In the genomic region with DNA sequence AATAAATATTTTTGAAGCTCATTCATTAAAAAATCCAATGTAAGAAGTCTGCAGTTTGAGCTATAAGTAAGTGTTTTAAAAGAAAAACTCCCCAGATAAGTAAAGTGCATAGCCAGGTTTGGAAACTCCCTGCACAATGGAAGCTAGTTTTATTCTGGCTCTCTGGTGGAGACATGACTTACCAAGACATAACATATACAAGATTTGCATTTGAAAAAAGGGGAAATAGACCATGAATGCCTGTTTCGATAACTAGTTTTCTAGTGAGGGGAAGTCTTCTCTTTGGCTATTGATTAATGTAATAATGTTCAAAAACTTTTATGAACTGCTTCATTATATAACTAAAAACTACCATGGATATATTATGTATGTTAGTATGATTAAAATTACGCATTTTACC, we compare ENCODE assay signal across 13 cellular contexts.
A peak's percentile ranks its signal among the peaks of the same experiment; 100 is the strongest.
DNase-seq lines count a peak whose midpoint lies in the region; ATAC-seq and TF ChIP-seq lines count a peak whose summit lies in the region.
"Had no signal": no experiment of that assay in that cellular context is flagged by ENCODE, and none has a peak within 500 bp of the region (broad histone marks: within the 10 kb centered on the region; RNA-seq: fewer than 3 reads in every experiment).

No MANE protein-coding gene starts in this region.

- H3K9me3 ChIP-seq in SK-N-SH, result no peaks in the 10 kb centered on the region
- H3K9me3 ChIP-seq: adrenal gland, BE2C had no signal

- H3K27me3 Mint-ChIP-seq in osteocyte (ENCODE audit: unreplicated experiment), result no peaks in the 10 kb centered on the region

- no peaks in the 10 kb centered on the region for H3K27me3 ChIP-seq in SK-N-SH (ENCODE audit: insufficient read depth)
- H3K27me3 ChIP-seq: adrenal gland, BE2C, neural progenitor cell had no signal

- no peak for TF ChIP-seq RAD21 in SK-N-SH (IDR thresholded peaks at IDR 0.05; ENCODE audit: low read length)

- ATAC-seq in GM18508 (IDR thresholded peaks at IDR 0.05; ENCODE audit: insufficient read depth, unreplicated experiment), result peak; percentile 95
- ATAC-seq in GM19468 (IDR thresholded peaks at IDR 0.05; ENCODE audit: extremely low read depth, unreplicated experiment), result peak; percentile 87
- peak; percentile 88 for ATAC-seq in HG02884 (IDR thresholded peaks at IDR 0.05; ENCODE audit: unreplicated experiment)
- ATAC-seq in HG03469 (IDR thresholded peaks at IDR 0.05; ENCODE audit: unreplicated experiment), result peak; percentile 88

- H3K79me2 ChIP-seq in SK-N-SH (ENCODE audit: insufficient read depth), result no peaks in the 10 kb centered on the region

- CTCF ChIA-PET in SK-N-SH (lab: Yijun Ruan, JAX), result no interaction called here

- H3K27ac Mint-ChIP-seq in osteocyte (ENCODE audit: unreplicated experiment), result no peak overlapping the region
- H3K27ac Mint-ChIP-seq: neural progenitor cell had no signal

- no peaks in the 10 kb centered on the region for H3K36me3 Mint-ChIP-seq in osteocyte (ENCODE audit: unreplicated experiment)
- H3K36me3 Mint-ChIP-seq: neural progenitor cell had no signal

- H3K36me3 ChIP-seq in SK-N-SH (replicated peaks in 1 of 2; ENCODE audit: control insufficient read depth in 1 of 2, insufficient read depth in 2 of 2, low read length in 1 of 2), result no peaks in the 10 kb centered on the region
- H3K36me3 ChIP-seq: adrenal gland, BE2C, neural progenitor cell had no signal

- H3K4me1 Mint-ChIP-seq in osteocyte (ENCODE audit: unreplicated experiment), result no peaks in the 10 kb centered on the region

- H3K9ac ChIP-seq in SK-N-SH, result no peak overlapping the region
- H3K9ac ChIP-seq: neural progenitor cell had no signal

- no peaks in the 10 kb centered on the region for H3F3A ChIP-seq in SK-N-SH (replicated peaks; ENCODE audit: insufficient read depth)

- TF ChIP-seq CTCF in osteocyte (IDR thresholded peaks at IDR 0.05), result no peak
- TF ChIP-seq CTCF in SK-N-SH (IDR thresholded peaks at IDR 0.05), result no peak

- H4K20me1 ChIP-seq in SK-N-SH (ENCODE audit: insufficient read depth), result no peaks in the 10 kb centered on the region

- DNase-seq in osteocyte (ENCODE audit: extremely low spot score, unreplicated experiment) (no peak), NCI-H1105 treated with DMSO at 0.1 percent for 48 hours (lab: John Stamatoyannopoulos, UW) (no peak), SK-N-SH (no peak)
- no peak for DNase-seq in stimulated activated CD8-positive, alpha-beta memory T cell treated with anti-CD3 and anti-CD28 coated beads, Interleukin-4, amount 100 ng/mL, for 48 hours
- DNase-seq: adrenal gland, BE2C, foreskin fibroblast, NCI-H446 had no signal

- H3K4me2 ChIP-seq in SK-N-SH, result no peak overlapping the region
- H3K4me2 ChIP-seq: neural progenitor cell had no signal

- POLR2A ChIA-PET in SK-N-SH (lab: Yijun Ruan, JAX), result interaction anchor here (0.6 kb wide), 1 partner anchor 33 kb away, joined by 3 read pairs; no protein-coding TSS in a partner anchor

- no peak overlapping the region for H3K4me3 Mint-ChIP-seq in osteocyte (ENCODE audit: unreplicated experiment)
- H3K4me3 Mint-ChIP-seq: neural progenitor cell had no signal

- H3K4me1 ChIP-seq in SK-N-SH (ENCODE audit: control insufficient read depth in 1 of 2, insufficient read depth in 2 of 2, low read depth in 1 of 2, low read length in 1 of 2), result peaks cover 0 to 2% of the 10 kb centered on the region in 2 experiments; a peak in 2 of 4 replicates
- H3K4me1 ChIP-seq: adrenal gland, BE2C had no signal

- TF ChIP-seq EP300 in SK-N-SH (IDR thresholded peaks at IDR 0.05; ENCODE audit: borderline replicate concordance in 1 of 2, low read depth in 1 of 2, low read length in 1 of 2), result no peak

- H3K9me3 Mint-ChIP-seq in osteocyte (ENCODE audit: unreplicated experiment), result no peaks in the 10 kb centered on the region

- H3K4me3 ChIP-seq in SK-N-SH (ENCODE audit: low read depth in 2 of 2, low read length in 1 of 2), result no peak overlapping the region
- H3K4me3 ChIP-seq: adrenal gland, neural progenitor cell had no signal

- H2AFZ ChIP-seq in SK-N-SH (ENCODE audit: low read depth), result no peak overlapping the region

- H3K27ac ChIP-seq in SK-N-SH (ENCODE audit: low read depth in 2 of 2, low read length in 1 of 2), result no peak overlapping the region
- H3K27ac ChIP-seq: adrenal gland, neural progenitor cell had no signal

- H3K9me2 ChIP-seq in SK-N-SH, result no peaks in the 10 kb centered on the region

- WGBS in SK-N-SH (ENCODE audit: low lambda C conversion rate), result 67% methylated on average over 2 of the region's 2 CpGs

TF ChIP-seq in SK-N-SH, 30 proteins besides CTCF, POLR2A, EP300 and RAD21:
- no peak for TF ChIP-seq IRF3 (IDR thresholded peaks at IDR 0.05; ENCODE audit: low read depth, low read length)
- no peak for TF ChIP-seq EZH2phosphoT487 (IDR thresholded peaks at IDR 0.05; ENCODE audit: borderline replicate concordance, low read depth)
- no peak for TF ChIP-seq TAF1 (IDR thresholded peaks at IDR 0.05; ENCODE audit: borderline replicate concordance, low read depth, low read length)
- TF ChIP-seq FOXM1 (IDR thresholded peaks at IDR 0.05; ENCODE audit: low read depth), result no peak
- TF ChIP-seq GATA2 (CRISPR knock-in tag; IDR thresholded peaks at IDR 0.05), result no peak
- no peak for TF ChIP-seq ELF1 (IDR thresholded peaks at IDR 0.05)
- no peak for TF ChIP-seq NFIC (IDR thresholded peaks at IDR 0.05; ENCODE audit: borderline replicate concordance)
- no peak for TF ChIP-seq SMC3 (IDR thresholded peaks at IDR 0.05; ENCODE audit: low read depth, low read length)
- TF ChIP-seq RCOR1 (IDR thresholded peaks at IDR 0.05; ENCODE audit: low read length), result no peak
